12 cellular contexts compared by ENCODE assay signal in the genomic region with DNA sequence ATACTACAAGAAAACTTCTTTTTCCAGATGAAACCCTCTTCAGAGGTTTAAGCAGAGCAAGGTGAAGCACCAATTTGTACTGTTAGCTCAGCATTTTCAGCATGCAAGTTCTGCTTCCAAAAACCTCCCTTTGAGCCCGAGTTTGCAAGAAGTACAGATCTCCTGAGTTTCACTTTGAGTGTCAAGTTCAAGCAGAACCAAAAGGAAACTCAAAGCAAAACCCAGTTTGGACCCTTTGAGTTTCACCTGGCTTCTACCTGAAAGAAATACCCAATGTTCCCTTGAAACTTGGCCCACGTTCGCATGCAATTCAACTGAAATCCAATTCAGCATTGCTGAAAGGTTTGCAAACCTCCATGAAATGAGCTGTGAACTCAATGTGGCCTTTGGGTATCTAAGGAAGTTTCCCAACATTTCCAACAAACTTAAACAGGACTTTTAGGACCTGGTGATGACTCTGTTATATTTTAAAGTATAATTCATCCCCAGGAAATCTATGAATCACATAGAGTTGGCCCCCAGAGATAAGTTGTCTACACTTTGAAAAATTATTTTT.
DNase-seq lines count a peak whose midpoint lies in the region; ATAC-seq and FAIRE-seq lines count a peak whose summit lies in the region.
"Had no signal": no experiment of that assay in that cellular context is flagged by ENCODE, and none has a peak within 500 bp of the region (broad histone marks: within the 10 kb centered on the region; RNA-seq: fewer than 3 reads in every experiment).

No MANE protein-coding gene starts in this region.

- H3K4me1 Mint-ChIP-seq in activated CD4-positive, alpha-beta T cell treated with anti-CD3 and anti-CD28 coated beads, Interleukin-2, amount 10 ng/mL, durations not matched to agents 24 days and 14 days: peaks cover 68% of the 10 kb centered on the region
- peaks cover 20% of the 10 kb centered on the region for H3K4me1 Mint-ChIP-seq in T-helper 17 cell
- H3K4me1 Mint-ChIP-seq: endodermal cell had no signal

- peak; percentile 81 for DNase-seq in activated CD4-positive, alpha-beta T cell treated with anti-CD3 and anti-CD28 coated beads, Interleukin-2, amount 10 ng/mL, durations not matched to agents 24 days and 14 days
- no peak for DNase-seq in activated CD4-positive, alpha-beta T cell treated with anti-CD3 and anti-CD28 coated beads, Interleukin-2, amount 50 U/mL, for 1 hour
- DNase-seq in GM18507 (ENCODE audit: extremely low spot score, insufficient read length, low read depth) (no peak), T-helper 17 cell (no peak), left lobe of liver (ENCODE audit: low spot score) (no peak), NCI-H345 treated with DMSO at 0.1 percent for 48 hours (lab: John Stamatoyannopoulos, UW; ENCODE audit: unreplicated experiment) (no peak), HT-29 (ENCODE audit: low spot score) (no peak)
- DNase-seq: endodermal cell, foreskin melanocyte, NCI-H1092 treated with DMSO at 0.1 percent for 48 hours, SJCRH30 had no signal

- intact Hi-C loops in activated CD4-positive, alpha-beta T cell treated with anti-CD3 and anti-CD28 coated beads, Interleukin-2, amount 10 ng/mL, durations not matched to agents 24 days and 14 days (cut with micrococcal nuclease): loop anchor here (1.0 to 10.0 kb wide), 3 partner anchors 11 to 527 kb away; no protein-coding TSS in a partner anchor

- peak; percentile 84 for FAIRE-seq in GM18507 (lab: Jason Lieb, UNC)

- ATAC-seq in T-helper 17 cell (no peak), left lobe of liver (peak; percentile 63), HG02973 (IDR thresholded peaks at IDR 0.05; ENCODE audit: unreplicated experiment) (no peak)

- H3K9me3 Mint-ChIP-seq in activated CD4-positive, alpha-beta T cell treated with anti-CD3 and anti-CD28 coated beads, Interleukin-2, amount 10 ng/mL, durations not matched to agents 24 days and 14 days: peaks cover 11% of the 10 kb centered on the region
- H3K9me3 Mint-ChIP-seq: endodermal cell had no signal

- no peaks in the 10 kb centered on the region for H3K27me3 Mint-ChIP-seq in activated CD4-positive, alpha-beta T cell treated with anti-CD3 and anti-CD28 coated beads, Interleukin-2, amount 10 ng/mL, durations not matched to agents 24 days and 14 days
- peaks cover 25% of the 10 kb centered on the region for H3K27me3 Mint-ChIP-seq in T-helper 17 cell

- H3K9me3 ChIP-seq in T-helper 17 cell (ENCODE audit: control insufficient read depth, low read length, poor library complexity, severe bottlenecking): no peaks in the 10 kb centered on the region
- H3K9me3 ChIP-seq: SJCRH30 had no signal

- peak overlapping the region; percentile 73 for H3K4me3 Mint-ChIP-seq in activated CD4-positive, alpha-beta T cell treated with anti-CD3 and anti-CD28 coated beads, Interleukin-2, amount 10 ng/mL, durations not matched to agents 24 days and 14 days
- H3K4me3 Mint-ChIP-seq in T-helper 17 cell: peak overlapping the region; percentile 57
- H3K4me3 Mint-ChIP-seq: endodermal cell had no signal

- H3K27ac Mint-ChIP-seq in activated CD4-positive, alpha-beta T cell treated with anti-CD3 and anti-CD28 coated beads, Interleukin-2, amount 10 ng/mL, durations not matched to agents 24 days and 14 days: peak overlapping the region; percentile 96
- H3K27ac Mint-ChIP-seq in T-helper 17 cell: no peak overlapping the region
- H3K27ac Mint-ChIP-seq: endodermal cell had no signal

- H3K36me3 Mint-ChIP-seq in activated CD4-positive, alpha-beta T cell treated with anti-CD3 and anti-CD28 coated beads, Interleukin-2, amount 10 ng/mL, durations not matched to agents 24 days and 14 days (ENCODE audit: low read depth): peaks cover 9% of the 10 kb centered on the region
- H3K36me3 Mint-ChIP-seq in T-helper 17 cell (ENCODE audit: low read depth): peaks cover 5% of the 10 kb centered on the region
